Comparison of ENCODE assay signal across 1 cellular context in genomic region chr13:110447801-110448200, GRCh38.
TF ChIP-seq lines count a peak whose summit lies in the region.

No MANE protein-coding gene starts in this region.

TF ChIP-seq in IMR-90, 13 proteins besides CTCF, POLR2A, EP300 and RAD21 (continued from another document):
- no peak for TF ChIP-seq RCOR1 (IDR thresholded peaks at IDR 0.05; ENCODE audit: insufficient replicate concordance, low read length)
- no peak for TF ChIP-seq BHLHE40 (IDR thresholded peaks at IDR 0.05; ENCODE audit: low read depth, low read length)
- no peak for TF ChIP-seq ELK1 (IDR thresholded peaks at IDR 0.05; ENCODE audit: borderline replicate concordance, low read depth, low read length)
- no peak for TF ChIP-seq USF2 (IDR thresholded peaks at IDR 0.05; ENCODE audit: low read depth, low read length)
- no peak for TF ChIP-seq MXI1 (IDR thresholded peaks at IDR 0.05; ENCODE audit: borderline replicate concordance, low read depth, low read length)
- no peak for TF ChIP-seq CHD1 (IDR thresholded peaks at IDR 0.05; ENCODE audit: low read depth, low read length)
- no peak for TF ChIP-seq NFE2L2 (IDR thresholded peaks at IDR 0.05; ENCODE audit: low read depth, low read length)
- TF ChIP-seq CEBPB (IDR thresholded peaks at IDR 0.05; ENCODE audit: low read depth, low read length): no peak
- TF ChIP-seq MAZ (IDR thresholded peaks at IDR 0.05; ENCODE audit: borderline replicate concordance, low read depth, low read length): no peak
- no peak for TF ChIP-seq FOS (IDR thresholded peaks at IDR 0.05; ENCODE audit: low read depth, low read length)
